25 cellular contexts compared by ENCODE assay signal in the genomic region with DNA sequence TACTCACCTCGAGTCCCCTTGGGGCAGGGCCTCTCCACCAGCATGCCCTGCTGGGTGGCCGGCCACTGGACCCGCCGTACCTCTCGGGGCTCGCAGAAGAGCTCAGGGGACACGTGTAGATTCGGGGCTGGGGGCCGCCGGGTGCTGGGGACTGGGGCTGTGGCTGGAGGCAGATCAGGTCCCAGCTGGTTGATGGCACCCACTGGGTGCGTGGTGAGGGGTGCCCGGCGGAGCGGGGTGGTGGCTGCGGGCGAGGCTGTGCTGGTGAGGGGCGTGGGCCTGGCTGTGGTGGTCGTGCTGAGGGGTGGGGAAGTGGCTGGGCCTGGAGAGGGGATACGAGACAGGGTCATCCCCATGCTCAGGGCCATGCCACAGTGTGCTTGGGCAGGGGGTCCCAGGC.
"Had no signal": no experiment of that assay in that cellular context is flagged by ENCODE, and none has a peak within 500 bp of the region (broad histone marks: within the 10 kb centered on the region; RNA-seq: fewer than 3 reads in every experiment).

No MANE protein-coding gene starts in this region.

- H3K27me3 Mint-ChIP-seq: naive thymus-derived CD4-positive, alpha-beta T cell; natural killer cell treated with Interleukin-12 subunit alpha and Interleukin-12 subunit beta and Interleukin-15 and Interleukin-18, amount 100 ng/mL, for 72 hours; stimulated activated naive CD8-positive, alpha-beta T cell treated with anti-CD3 and anti-CD28 coated beads, Interleukin-15, amount 100 ng/mL, for 72 hours; type B pancreatic cell had no signal

- H3K9me3 Mint-ChIP-seq: immature natural killer cell; naive thymus-derived CD4-positive, alpha-beta T cell; natural killer cell treated with Interleukin-12 subunit alpha and Interleukin-12 subunit beta and Interleukin-15 and Interleukin-18, amount 100 ng/mL, for 72 hours; stimulated activated effector memory CD8-positive, alpha-beta T cell treated with anti-CD3 and anti-CD28 coated beads, Interleukin-12 subunit alpha, Interleukin-12 subunit beta, amount 100 ng/mL, for 72 hours; stimulated activated naive CD8-positive, alpha-beta T cell treated with anti-CD3 and anti-CD28 coated beads, Interleukin-15, amount 100 ng/mL, for 72 hours; type B pancreatic cell had no signal

- H3K36me3 ChIP-seq: uterus had no signal

- H3K27ac ChIP-seq: left lung, pancreas, prostate gland, sigmoid colon, spleen, tibial nerve, uterus had no signal

- H3K4me3 Mint-ChIP-seq: immature natural killer cell; naive thymus-derived CD4-positive, alpha-beta T cell; natural killer cell treated with Interleukin-12 subunit alpha and Interleukin-12 subunit beta and Interleukin-15 and Interleukin-18, amount 100 ng/mL, for 72 hours; stimulated activated effector memory CD8-positive, alpha-beta T cell treated with anti-CD3 and anti-CD28 coated beads, Interleukin-12 subunit alpha, Interleukin-12 subunit beta, amount 100 ng/mL, for 72 hours; stimulated activated naive CD8-positive, alpha-beta T cell treated with anti-CD3 and anti-CD28 coated beads, Interleukin-15, amount 100 ng/mL, for 72 hours; type B pancreatic cell had no signal

- H3K9me3 ChIP-seq: left lung, mucosa of descending colon, pancreas, prostate gland, sigmoid colon, spleen, tibial nerve, uterus had no signal

- DNase-seq: hippocampal formation; immature natural killer cell; kidney; left colon; midbrain; mucosa of descending colon; naive thymus-derived CD4-positive, alpha-beta T cell; pancreas; posterior cingulate gyrus; retina; sigmoid colon; small intestine; spleen; stimulated activated CD4-positive, alpha-beta T cell treated with anti-CD3 and anti-CD28 coated beads, Interleukin-4, amount 100 ng/mL, for 24 hours; stimulated activated naive CD4-positive, alpha-beta T cell treated with Interleukin-2 at 50 U/mL for 16 hours; stimulated activated naive CD8-positive, alpha-beta T cell treated with anti-CD3 and anti-CD28 coated beads, Interleukin-15, amount 100 ng/mL, for 72 hours; uterus had no signal

- H3K36me3 Mint-ChIP-seq: immature natural killer cell; natural killer cell treated with Interleukin-12 subunit alpha and Interleukin-12 subunit beta and Interleukin-15 and Interleukin-18, amount 100 ng/mL, for 72 hours had no signal

- H3K4me1 ChIP-seq: pancreas, prostate gland, sigmoid colon, uterus had no signal

- ATAC-seq: left colon; left lung; mucosa of descending colon; naive thymus-derived CD4-positive, alpha-beta T cell; natural killer cell treated with Interleukin-12 subunit alpha and Interleukin-12 subunit beta and Interleukin-15 and Interleukin-18, amount 100 ng/mL, for 72 hours; pancreas; right cardiac atrium; stimulated activated effector memory CD8-positive, alpha-beta T cell treated with anti-CD3 and anti-CD28 coated beads, Interleukin-12 subunit alpha, Interleukin-12 subunit beta, amount 100 ng/mL, for 72 hours; stimulated activated naive CD8-positive, alpha-beta T cell treated with anti-CD3 and anti-CD28 coated beads, Interleukin-15, amount 100 ng/mL, for 72 hours had no signal

- H3K27ac Mint-ChIP-seq: immature natural killer cell; naive thymus-derived CD4-positive, alpha-beta T cell; natural killer cell treated with Interleukin-12 subunit alpha and Interleukin-12 subunit beta and Interleukin-15 and Interleukin-18, amount 100 ng/mL, for 72 hours; stimulated activated effector memory CD8-positive, alpha-beta T cell treated with anti-CD3 and anti-CD28 coated beads, Interleukin-12 subunit alpha, Interleukin-12 subunit beta, amount 100 ng/mL, for 72 hours; type B pancreatic cell had no signal

- H3K4me3 ChIP-seq: left lung, lung, mucosa of descending colon, pancreas, prostate gland, sigmoid colon, spleen, tibial nerve, uterus had no signal

- H3K27me3 ChIP-seq: pancreas, sigmoid colon, tibial nerve, uterus had no signal
